In the genomic region with DNA sequence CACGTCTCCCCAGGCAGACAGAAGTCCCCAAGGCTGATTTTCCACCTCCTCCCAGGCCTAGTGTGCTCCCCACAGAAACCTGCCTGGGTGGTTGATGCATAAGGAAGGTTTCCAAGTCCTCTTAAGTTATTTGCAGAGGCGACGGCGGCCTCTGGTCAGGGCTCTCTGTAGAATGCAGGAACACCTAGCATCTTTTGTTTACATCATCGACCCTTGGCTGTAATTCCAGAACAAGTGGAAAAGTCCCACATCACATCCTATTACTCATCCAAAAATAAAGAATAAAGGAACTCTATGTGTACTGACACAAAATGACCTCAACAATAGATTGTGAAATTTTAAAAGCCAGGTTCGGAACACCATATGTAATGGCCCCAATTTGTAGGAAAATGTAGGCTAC, we compare ENCODE assay signal across 1 cellular context.
TF ChIP-seq lines count a peak whose summit lies in the region.

No MANE protein-coding gene starts in this region.

TF ChIP-seq in HepG2, 621 proteins besides CTCF, POLR2A, EP300 and RAD21 (continued from another document and continues in another):
- TF ChIP-seq, protein P1, sequence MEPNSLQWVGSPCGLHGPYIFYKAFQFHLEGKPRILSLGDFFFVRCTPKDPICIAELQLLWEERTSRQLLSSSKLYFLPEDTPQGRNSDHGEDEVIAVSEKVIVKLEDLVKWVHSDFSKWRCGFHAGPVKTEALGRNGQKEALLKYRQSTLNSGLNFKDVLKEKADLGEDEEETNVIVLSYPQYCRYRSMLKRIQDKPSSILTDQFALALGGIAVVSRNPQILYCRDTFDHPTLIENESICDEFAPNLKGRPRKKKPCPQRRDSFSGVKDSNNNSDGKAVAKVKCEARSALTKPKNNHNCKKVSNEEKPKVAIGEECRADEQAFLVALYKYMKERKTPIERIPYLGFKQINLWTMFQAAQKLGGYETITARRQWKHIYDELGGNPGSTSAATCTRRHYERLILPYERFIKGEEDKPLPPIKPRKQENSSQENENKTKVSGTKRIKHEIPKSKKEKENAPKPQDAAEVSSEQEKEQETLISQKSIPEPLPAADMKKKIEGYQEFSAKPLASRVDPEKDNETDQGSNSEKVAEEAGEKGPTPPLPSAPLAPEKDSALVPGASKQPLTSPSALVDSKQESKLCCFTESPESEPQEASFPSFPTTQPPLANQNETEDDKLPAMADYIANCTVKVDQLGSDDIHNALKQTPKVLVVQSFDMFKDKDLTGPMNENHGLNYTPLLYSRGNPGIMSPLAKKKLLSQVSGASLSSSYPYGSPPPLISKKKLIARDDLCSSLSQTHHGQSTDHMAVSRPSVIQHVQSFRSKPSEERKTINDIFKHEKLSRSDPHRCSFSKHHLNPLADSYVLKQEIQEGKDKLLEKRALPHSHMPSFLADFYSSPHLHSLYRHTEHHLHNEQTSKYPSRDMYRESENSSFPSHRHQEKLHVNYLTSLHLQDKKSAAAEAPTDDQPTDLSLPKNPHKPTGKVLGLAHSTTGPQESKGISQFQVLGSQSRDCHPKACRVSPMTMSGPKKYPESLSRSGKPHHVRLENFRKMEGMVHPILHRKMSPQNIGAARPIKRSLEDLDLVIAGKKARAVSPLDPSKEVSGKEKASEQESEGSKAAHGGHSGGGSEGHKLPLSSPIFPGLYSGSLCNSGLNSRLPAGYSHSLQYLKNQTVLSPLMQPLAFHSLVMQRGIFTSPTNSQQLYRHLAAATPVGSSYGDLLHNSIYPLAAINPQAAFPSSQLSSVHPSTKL (CRISPR knock-in tag; IDR thresholded peaks at IDR 0.05), result peak; percentile 50; the same call in 1 of the 2 replicates
- TF ChIP-seq, protein P2, sequence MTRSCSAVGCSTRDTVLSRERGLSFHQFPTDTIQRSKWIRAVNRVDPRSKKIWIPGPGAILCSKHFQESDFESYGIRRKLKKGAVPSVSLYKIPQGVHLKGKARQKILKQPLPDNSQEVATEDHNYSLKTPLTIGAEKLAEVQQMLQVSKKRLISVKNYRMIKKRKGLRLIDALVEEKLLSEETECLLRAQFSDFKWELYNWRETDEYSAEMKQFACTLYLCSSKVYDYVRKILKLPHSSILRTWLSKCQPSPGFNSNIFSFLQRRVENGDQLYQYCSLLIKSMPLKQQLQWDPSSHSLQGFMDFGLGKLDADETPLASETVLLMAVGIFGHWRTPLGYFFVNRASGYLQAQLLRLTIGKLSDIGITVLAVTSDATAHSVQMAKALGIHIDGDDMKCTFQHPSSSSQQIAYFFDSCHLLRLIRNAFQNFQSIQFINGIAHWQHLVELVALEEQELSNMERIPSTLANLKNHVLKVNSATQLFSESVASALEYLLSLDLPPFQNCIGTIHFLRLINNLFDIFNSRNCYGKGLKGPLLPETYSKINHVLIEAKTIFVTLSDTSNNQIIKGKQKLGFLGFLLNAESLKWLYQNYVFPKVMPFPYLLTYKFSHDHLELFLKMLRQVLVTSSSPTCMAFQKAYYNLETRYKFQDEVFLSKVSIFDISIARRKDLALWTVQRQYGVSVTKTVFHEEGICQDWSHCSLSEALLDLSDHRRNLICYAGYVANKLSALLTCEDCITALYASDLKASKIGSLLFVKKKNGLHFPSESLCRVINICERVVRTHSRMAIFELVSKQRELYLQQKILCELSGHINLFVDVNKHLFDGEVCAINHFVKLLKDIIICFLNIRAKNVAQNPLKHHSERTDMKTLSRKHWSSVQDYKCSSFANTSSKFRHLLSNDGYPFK (CRISPR knock-in tag; IDR thresholded peaks at IDR 0.05; ENCODE audit: borderline replicate concordance), result no peak
- TF ChIP-seq ZNF337 (CRISPR knock-in tag; IDR thresholded peaks at IDR 0.05; ENCODE audit: borderline replicate concordance, low read depth), result no peak
- TF ChIP-seq ZNF224 (CRISPR knock-in tag; IDR thresholded peaks at IDR 0.05), result no peak
- TF ChIP-seq, protein P3, sequence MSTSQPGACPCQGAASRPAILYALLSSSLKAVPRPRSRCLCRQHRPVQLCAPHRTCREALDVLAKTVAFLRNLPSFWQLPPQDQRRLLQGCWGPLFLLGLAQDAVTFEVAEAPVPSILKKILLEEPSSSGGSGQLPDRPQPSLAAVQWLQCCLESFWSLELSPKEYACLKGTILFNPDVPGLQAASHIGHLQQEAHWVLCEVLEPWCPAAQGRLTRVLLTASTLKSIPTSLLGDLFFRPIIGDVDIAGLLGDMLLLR (CRISPR knock-in tag; IDR thresholded peaks at IDR 0.05), result no peak
- TF ChIP-seq RARA (CRISPR knock-in tag; IDR thresholded peaks at IDR 0.05), result peak; percentile 74
- TF ChIP-seq, protein P4, sequence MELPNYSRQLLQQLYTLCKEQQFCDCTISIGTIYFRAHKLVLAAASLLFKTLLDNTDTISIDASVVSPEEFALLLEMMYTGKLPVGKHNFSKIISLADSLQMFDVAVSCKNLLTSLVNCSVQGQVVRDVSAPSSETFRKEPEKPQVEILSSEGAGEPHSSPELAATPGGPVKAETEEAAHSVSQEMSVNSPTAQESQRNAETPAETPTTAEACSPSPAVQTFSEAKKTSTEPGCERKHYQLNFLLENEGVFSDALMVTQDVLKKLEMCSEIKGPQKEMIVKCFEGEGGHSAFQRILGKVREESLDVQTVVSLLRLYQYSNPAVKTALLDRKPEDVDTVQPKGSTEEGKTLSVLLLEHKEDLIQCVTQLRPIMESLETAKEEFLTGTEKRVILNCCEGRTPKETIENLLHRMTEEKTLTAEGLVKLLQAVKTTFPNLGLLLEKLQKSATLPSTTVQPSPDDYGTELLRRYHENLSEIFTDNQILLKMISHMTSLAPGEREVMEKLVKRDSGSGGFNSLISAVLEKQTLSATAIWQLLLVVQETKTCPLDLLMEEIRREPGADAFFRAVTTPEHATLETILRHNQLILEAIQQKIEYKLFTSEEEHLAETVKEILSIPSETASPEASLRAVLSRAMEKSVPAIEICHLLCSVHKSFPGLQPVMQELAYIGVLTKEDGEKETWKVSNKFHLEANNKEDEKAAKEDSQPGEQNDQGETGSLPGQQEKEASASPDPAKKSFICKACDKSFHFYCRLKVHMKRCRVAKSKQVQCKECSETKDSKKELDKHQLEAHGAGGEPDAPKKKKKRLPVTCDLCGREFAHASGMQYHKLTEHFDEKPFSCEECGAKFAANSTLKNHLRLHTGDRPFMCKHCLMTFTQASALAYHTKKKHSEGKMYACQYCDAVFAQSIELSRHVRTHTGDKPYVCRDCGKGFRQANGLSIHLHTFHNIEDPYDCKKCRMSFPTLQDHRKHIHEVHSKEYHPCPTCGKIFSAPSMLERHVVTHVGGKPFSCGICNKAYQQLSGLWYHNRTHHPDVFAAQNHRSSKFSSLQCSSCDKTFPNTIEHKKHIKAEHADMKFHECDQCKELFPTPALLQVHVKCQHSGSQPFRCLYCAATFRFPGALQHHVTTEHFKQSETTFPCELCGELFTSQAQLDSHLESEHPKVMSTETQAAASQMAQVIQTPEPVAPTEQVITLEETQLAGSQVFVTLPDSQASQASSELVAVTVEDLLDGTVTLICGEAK (IDR thresholded peaks at IDR 0.05), result no peak
- TF ChIP-seq, protein P4 (CRISPR knock-in tag; IDR thresholded peaks at IDR 0.05), result no peak
- no peak for TF ChIP-seq RFX3 (CRISPR knock-in tag; IDR thresholded peaks at IDR 0.05)
- 0 out of 2 replicates have a peak, but pooled peaks have one; percentile 64 for TF ChIP-seq KLF6 (CRISPR knock-in tag; IDR thresholded peaks at IDR 0.05)
- TF ChIP-seq, protein P5, sequence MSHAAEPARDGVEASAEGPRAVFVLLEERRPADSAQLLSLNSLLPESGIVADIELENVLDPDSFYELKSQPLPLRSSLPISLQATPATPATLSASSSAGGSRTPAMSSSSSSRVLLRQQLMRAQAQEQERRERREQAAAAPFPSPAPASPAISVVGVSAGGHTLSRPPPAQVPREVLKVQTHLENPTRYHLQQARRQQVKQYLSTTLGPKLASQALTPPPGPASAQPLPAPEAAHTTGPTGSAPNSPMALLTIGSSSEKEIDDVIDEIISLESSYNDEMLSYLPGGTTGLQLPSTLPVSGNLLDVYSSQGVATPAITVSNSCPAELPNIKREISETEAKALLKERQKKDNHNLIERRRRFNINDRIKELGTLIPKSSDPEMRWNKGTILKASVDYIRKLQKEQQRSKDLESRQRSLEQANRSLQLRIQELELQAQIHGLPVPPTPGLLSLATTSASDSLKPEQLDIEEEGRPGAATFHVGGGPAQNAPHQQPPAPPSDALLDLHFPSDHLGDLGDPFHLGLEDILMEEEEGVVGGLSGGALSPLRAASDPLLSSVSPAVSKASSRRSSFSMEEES (CRISPR knock-in tag; IDR thresholded peaks at IDR 0.05), result 0 out of 2 replicates have a peak, but pooled peaks have one; percentile 45
- TF ChIP-seq HCFC1 (IDR thresholded peaks at IDR 0.05; ENCODE audit: low read depth, low read length), result no peak
- TF ChIP-seq NFE2L2 (IDR thresholded peaks at IDR 0.05; ENCODE audit: low read length), result no peak
- TF ChIP-seq NBN (conservative IDR thresholded peaks at IDR 0.05), result no peak
- no peak for TF ChIP-seq ZNF652 (CRISPR knock-in tag; IDR thresholded peaks at IDR 0.05; ENCODE audit: borderline replicate concordance, low read depth)
- TF ChIP-seq GLI4 (CRISPR knock-in tag; IDR thresholded peaks at IDR 0.05; ENCODE audit: borderline replicate concordance), result no peak
- TF ChIP-seq MEIS1 (CRISPR knock-in tag; IDR thresholded peaks at IDR 0.05; ENCODE audit: borderline replicate concordance), result no peak
- TF ChIP-seq, protein P6, sequence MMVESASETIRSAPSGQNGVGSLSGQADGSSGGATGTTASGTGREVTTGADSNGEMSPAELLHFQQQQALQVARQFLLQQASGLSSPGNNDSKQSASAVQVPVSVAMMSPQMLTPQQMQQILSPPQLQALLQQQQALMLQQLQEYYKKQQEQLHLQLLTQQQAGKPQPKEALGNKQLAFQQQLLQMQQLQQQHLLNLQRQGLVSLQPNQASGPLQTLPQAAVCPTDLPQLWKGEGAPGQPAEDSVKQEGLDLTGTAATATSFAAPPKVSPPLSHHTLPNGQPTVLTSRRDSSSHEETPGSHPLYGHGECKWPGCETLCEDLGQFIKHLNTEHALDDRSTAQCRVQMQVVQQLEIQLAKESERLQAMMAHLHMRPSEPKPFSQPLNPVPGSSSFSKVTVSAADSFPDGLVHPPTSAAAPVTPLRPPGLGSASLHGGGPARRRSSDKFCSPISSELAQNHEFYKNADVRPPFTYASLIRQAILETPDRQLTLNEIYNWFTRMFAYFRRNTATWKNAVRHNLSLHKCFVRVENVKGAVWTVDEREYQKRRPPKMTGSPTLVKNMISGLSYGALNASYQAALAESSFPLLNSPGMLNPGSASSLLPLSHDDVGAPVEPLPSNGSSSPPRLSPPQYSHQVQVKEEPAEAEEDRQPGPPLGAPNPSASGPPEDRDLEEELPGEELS (CRISPR knock-in tag; IDR thresholded peaks at IDR 0.05), result no peak
- no peak for TF ChIP-seq FOXP1 (IDR thresholded peaks at IDR 0.05)
- TF ChIP-seq FOXP1 (CRISPR knock-in tag; IDR thresholded peaks at IDR 0.05), result peak; percentile 36; the same call in 1 of the 2 replicates
- TF ChIP-seq ZNF510 (CRISPR knock-in tag; IDR thresholded peaks at IDR 0.05; ENCODE audit: low read depth), result no peak
- TF ChIP-seq ZNF430 (CRISPR knock-in tag; IDR thresholded peaks at IDR 0.05), result 0 out of 2 replicates have a peak, but pooled peaks have one; percentile 14
- TF ChIP-seq RXRB (CRISPR knock-in tag; IDR thresholded peaks at IDR 0.05; ENCODE audit: borderline replicate concordance), result peak; percentile 75
- 0 out of 2 replicates have a peak, but pooled peaks have one; percentile 43 for TF ChIP-seq RCOR2 (CRISPR knock-in tag; IDR thresholded peaks at IDR 0.05)
- TF ChIP-seq ZNF563 (CRISPR knock-in tag; IDR thresholded peaks at IDR 0.05), result no peak
- TF ChIP-seq MED8 (CRISPR knock-in tag; IDR thresholded peaks at IDR 0.05; ENCODE audit: insufficient replicate concordance), result peak; percentile 74
- TF ChIP-seq NCOA1 (CRISPR knock-in tag; IDR thresholded peaks at IDR 0.05), result no peak
- no peak for TF ChIP-seq TBX3 (IDR thresholded peaks at IDR 0.05; ENCODE audit: borderline replicate concordance)
- no peak for TF ChIP-seq SMC3 (IDR thresholded peaks at IDR 0.05; ENCODE audit: low read length)
- TF ChIP-seq FOSL2 (CRISPR knock-in tag; IDR thresholded peaks at IDR 0.05), result peak; percentile 75
- no peak for TF ChIP-seq GTF3A (CRISPR knock-in tag; conservative IDR thresholded peaks at IDR 0.05)
- TF ChIP-seq ZNF552 (CRISPR knock-in tag; IDR thresholded peaks at IDR 0.05; ENCODE audit: borderline replicate concordance), result no peak
- TF ChIP-seq ZNF605 (CRISPR knock-in tag; IDR thresholded peaks at IDR 0.05), result no peak
- TF ChIP-seq ZNF253 (CRISPR knock-in tag; IDR thresholded peaks at IDR 0.05; ENCODE audit: borderline replicate concordance), result no peak
- TF ChIP-seq, protein P7, sequence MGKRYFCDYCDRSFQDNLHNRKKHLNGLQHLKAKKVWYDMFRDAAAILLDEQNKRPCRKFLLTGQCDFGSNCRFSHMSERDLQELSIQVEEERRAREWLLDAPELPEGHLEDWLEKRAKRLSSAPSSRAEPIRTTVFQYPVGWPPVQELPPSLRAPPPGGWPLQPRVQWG (CRISPR knock-in tag; IDR thresholded peaks at IDR 0.05; ENCODE audit: borderline replicate concordance, low read depth), result no peak
